8 cellular contexts compared by ENCODE assay signal in genomic region chr7:131105803-131106680, GRCh38.
DNase-seq lines count a peak whose midpoint lies in the region; ATAC-seq and TF ChIP-seq lines count a peak whose summit lies in the region.

No MANE protein-coding gene starts in this region.

- POLR2A ChIA-PET in activated naive CD8-positive, alpha-beta T cell treated with anti-CD3 and anti-CD28 coated beads, Interleukin-2, amount 10 ng/mL, durations not matched to agents 7 days and 5 days (lab: Charles Lee): interaction anchor here (0.7 to 2.8 kb wide), 14 partner anchors 16 to 434 kb away, joined by 3 to 24 read pairs (median 4); no protein-coding TSS in a partner anchor

- H3K9ac ChIP-seq in SK-N-MC (ENCODE audit: insufficient read length): peak overlapping the region; percentile 16

- H3K27ac ChIP-seq in SK-N-MC (no peak overlapping the region), heart left ventricle (peak overlapping the region; percentile 94 to 100 (median 99)), upper lobe of left lung (peak overlapping the region; percentile 95 to 100 (median 100))

- H3K4me3 ChIP-seq in SK-N-MC (peak overlapping the region; percentile 90), heart left ventricle (peak overlapping the region; percentile 62 to 98 (median 86)), upper lobe of left lung (peak overlapping the region; percentile 67 to 97 (median 94))

- H3K4me3 Mint-ChIP-seq in activated naive CD8-positive, alpha-beta T cell treated with anti-CD3 and anti-CD28 coated beads, Interleukin-2, amount 10 ng/mL, durations not matched to agents 7 days and 5 days: peak overlapping the region; percentile 99

- TF ChIP-seq POLR2A in heart left ventricle (IDR thresholded peaks at IDR 0.05) (peak in 1 of 2 donors; percentile 68), upper lobe of left lung (IDR thresholded peaks at IDR 0.05) (peak in 3 of 4 donors; percentile 83 to 93 (median 92))

- H3K9me3 ChIP-seq in SK-N-MC (ENCODE audit: low read depth, low read length): no peaks in the 10 kb centered on the region
- no peaks in the 10 kb centered on the region for H3K9me3 ChIP-seq in heart left ventricle
- no peaks in the 10 kb centered on the region for H3K9me3 ChIP-seq in upper lobe of left lung

- TF ChIP-seq CTCF in heart left ventricle (IDR thresholded peaks at IDR 0.05) (no peak), upper lobe of left lung (IDR thresholded peaks at IDR 0.05) (peak in 3 of 6 experiments; percentile 23 to 34 (median 30))

- H3K27me3 Mint-ChIP-seq in activated naive CD8-positive, alpha-beta T cell treated with anti-CD3 and anti-CD28 coated beads, Interleukin-2, amount 10 ng/mL, durations not matched to agents 7 days and 5 days: no peaks in the 10 kb centered on the region

- ATAC-seq in GM21390 (IDR thresholded peaks at IDR 0.05; ENCODE audit: unreplicated experiment) (peak; percentile 32), heart left ventricle (peak; percentile 23 to 73 (median 60)), upper lobe of left lung (ENCODE audit: low FRiP score in 2 of 2) (peak; percentile 72 to 73)
- peak; percentile 51 for ATAC-seq in activated naive CD8-positive, alpha-beta T cell treated with anti-CD3 and anti-CD28 coated beads, Interleukin-2, amount 10 ng/mL, durations not matched to agents 7 days and 5 days (ENCODE audit: low read depth)

- peak in 2 of 4 donors; percentile 20 to 70 for TF ChIP-seq EP300 in upper lobe of left lung (IDR thresholded peaks at IDR 0.05)

- no peaks in the 10 kb centered on the region for H3K27me3 ChIP-seq in heart left ventricle
- H3K27me3 ChIP-seq in upper lobe of left lung: no peaks in the 10 kb centered on the region

- H3K4me1 ChIP-seq in heart left ventricle (peaks cover 5 to 67% (median 58%) of the 10 kb centered on the region in 12 donors), upper lobe of left lung (peaks cover 51 to 62% (median 58%) of the 10 kb centered on the region in 4 donors)

- 0 to 1% (median 0%) methylated on average over 36 to 108 of the region's 108 CpGs for WGBS in heart left ventricle, 4 donors
- WGBS in upper lobe of left lung, 2 donors: 0 to 2% methylated on average over 24 to 61 of the region's 108 CpGs

- intact Hi-C loops in heart left ventricle (cut with DNase I) (loop anchor here in 8 of 10 donors (2.0 to 10.0 kb wide), 13 partner anchors 33 to 321 kb away; partner anchors contain the start of gene MKLN1 (in 3 of the 8)), posterior cingulate gyrus (cut with DNase I) (loop anchor here (5.0 to 10.0 kb wide), 5 partner anchors 39 to 451 kb away; partner anchors contain the start of genes MKLN1 and PODXL)

- peak overlapping the region; percentile 99 for H3K27ac Mint-ChIP-seq in activated naive CD8-positive, alpha-beta T cell treated with anti-CD3 and anti-CD28 coated beads, Interleukin-2, amount 10 ng/mL, durations not matched to agents 7 days and 5 days

- H3K36me3 ChIP-seq in SK-N-MC (ENCODE audit: insufficient read depth, low read length): no peaks in the 10 kb centered on the region; the same call in 1 of the 2 replicates
- peaks cover 0 to 28% (median 12%) of the 10 kb centered on the region in 9 donors for H3K36me3 ChIP-seq in heart left ventricle
- peaks cover 0 to 37% (median 2%) of the 10 kb centered on the region in 4 donors for H3K36me3 ChIP-seq in upper lobe of left lung

- H3K9me3 Mint-ChIP-seq in activated naive CD8-positive, alpha-beta T cell treated with anti-CD3 and anti-CD28 coated beads, Interleukin-2, amount 10 ng/mL, durations not matched to agents 7 days and 5 days: no peaks in the 10 kb centered on the region

- H3K36me3 Mint-ChIP-seq in activated naive CD8-positive, alpha-beta T cell treated with anti-CD3 and anti-CD28 coated beads, Interleukin-2, amount 10 ng/mL, durations not matched to agents 7 days and 5 days: peaks cover 7% of the 10 kb centered on the region

- peak; percentile 68 for DNase-seq in DMS 273 treated with DMSO at 0.1 percent for 48 hours (lab: John Stamatoyannopoulos, UW)
- peak; percentile 89 for DNase-seq in HuH-7 (ENCODE audit: low spot score)
- DNase-seq in SK-N-MC (ENCODE audit: low read depth, low spot score): no peak
- peak; percentile 87 for DNase-seq in activated naive CD8-positive, alpha-beta T cell treated with anti-CD3 and anti-CD28 coated beads, Interleukin-2, amount 10 ng/mL, durations not matched to agents 7 days and 5 days
- peak; percentile 84 to 90 (median 85) for DNase-seq in heart left ventricle
- peak; percentile 61 to 97 (median 78) for DNase-seq in posterior cingulate gyrus
- DNase-seq in upper lobe of left lung: peak; percentile 86 to 97

- H3K4me1 Mint-ChIP-seq in activated naive CD8-positive, alpha-beta T cell treated with anti-CD3 and anti-CD28 coated beads, Interleukin-2, amount 10 ng/mL, durations not matched to agents 7 days and 5 days: peaks cover 48% of the 10 kb centered on the region
